In the genomic region with DNA sequence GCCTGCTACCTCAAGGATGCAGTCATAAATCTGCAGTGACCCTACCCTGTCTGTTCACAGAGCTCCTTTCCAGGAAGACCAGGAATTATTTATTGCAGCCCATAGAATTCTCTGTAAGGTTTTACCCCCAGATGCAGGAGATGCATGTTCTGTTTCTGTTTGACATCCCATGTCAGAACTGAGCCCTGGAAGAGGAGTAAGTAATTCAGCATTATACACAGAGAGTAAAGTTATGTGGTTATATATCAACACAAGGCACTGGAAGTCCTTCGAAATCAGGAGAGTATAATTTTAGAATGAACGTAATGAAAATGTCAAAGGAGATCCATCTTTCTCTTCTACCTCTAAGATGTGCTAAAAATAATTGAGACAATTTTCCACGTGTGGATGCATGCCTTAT, we compare ENCODE assay signal across 25 cellular contexts.
A peak's percentile ranks its signal among the peaks of the same experiment; 100 is the strongest.
DNase-seq lines count a peak whose midpoint lies in the region; ATAC-seq and TF ChIP-seq lines count a peak whose summit lies in the region.
"Had no signal": no experiment of that assay in that cellular context is flagged by ENCODE, and none has a peak within 500 bp of the region (broad histone marks: within the 10 kb centered on the region; RNA-seq: fewer than 3 reads in every experiment).

No MANE protein-coding gene starts in this region.

- H3K36me3 ChIP-seq in esophagus muscularis mucosa (no peaks in the 10 kb centered on the region), muscle layer of colon (ENCODE audit: insufficient read depth, low read length) (no peaks in the 10 kb centered on the region), sigmoid colon (no peaks in the 10 kb centered on the region), transverse colon (no peaks in the 10 kb centered on the region)
- H3K36me3 ChIP-seq: BE2C, BLaER1 had no signal

- H3K27ac Mint-ChIP-seq in stimulated activated effector memory CD8-positive, alpha-beta T cell treated with anti-CD3 and anti-CD28 coated beads, Interleukin-12 subunit alpha, Interleukin-12 subunit beta, amount 100 ng/mL, for 72 hours, result no peak overlapping the region
- H3K27ac Mint-ChIP-seq: CD14-positive monocyte; CD4-positive, CD25-positive, alpha-beta regulatory T cell; CD8-positive, alpha-beta memory T cell had no signal

- TF ChIP-seq EP300 in esophagus muscularis mucosa (IDR thresholded peaks at IDR 0.05), result no peak
- TF ChIP-seq EP300 in sigmoid colon (IDR thresholded peaks at IDR 0.05), result peak; percentile 10 to 48 (median 35)
- no peak for TF ChIP-seq EP300 in transverse colon (IDR thresholded peaks at IDR 0.05; ENCODE audit: low read depth)

- no peak for TF ChIP-seq CTCF in esophagus muscularis mucosa (IDR thresholded peaks at IDR 0.05)
- no peak for TF ChIP-seq CTCF in sigmoid colon (IDR thresholded peaks at IDR 0.05)
- no peak for TF ChIP-seq CTCF in transverse colon (IDR thresholded peaks at IDR 0.05)
- no peak for TF ChIP-seq CTCF in GM13977 (IDR thresholded peaks at IDR 0.05; ENCODE audit: extremely low read depth, insufficient read depth, missing control alignments)

- no peaks in the 10 kb centered on the region for H3K36me3 Mint-ChIP-seq in stimulated activated effector memory CD8-positive, alpha-beta T cell treated with anti-CD3 and anti-CD28 coated beads, Interleukin-12 subunit alpha, Interleukin-12 subunit beta, amount 100 ng/mL, for 72 hours
- H3K36me3 Mint-ChIP-seq: CD14-positive monocyte; CD4-positive, alpha-beta memory T cell; CD4-positive, CD25-positive, alpha-beta regulatory T cell; CD8-positive, alpha-beta memory T cell had no signal

- peaks cover 9% of the 10 kb centered on the region for H3K9me3 Mint-ChIP-seq in stimulated activated effector memory CD8-positive, alpha-beta T cell treated with anti-CD3 and anti-CD28 coated beads, Interleukin-12 subunit alpha, Interleukin-12 subunit beta, amount 100 ng/mL, for 72 hours

- no peaks in the 10 kb centered on the region for H3K27me3 ChIP-seq in esophagus muscularis mucosa
- no peaks in the 10 kb centered on the region for H3K27me3 ChIP-seq in muscle layer of colon (ENCODE audit: control insufficient read depth in 1 of 2, insufficient read depth in 2 of 2, low read length in 2 of 2)
- H3K27me3 ChIP-seq in sigmoid colon, result no peaks in the 10 kb centered on the region
- H3K27me3 ChIP-seq in transverse colon, result no peaks in the 10 kb centered on the region
- H3K27me3 ChIP-seq: BE2C, BLaER1 had no signal

- intact Hi-C loops in esophagus muscularis mucosa (cut with DNase I), result no loop called here
- intact Hi-C loops in sigmoid colon (cut with DNase I), result loop anchor here (2.0 to 10.0 kb wide), 2 partner anchors 37 to 331 kb away; no protein-coding TSS in a partner anchor
- intact Hi-C loops in transverse colon (cut with DNase I; ENCODE audit: low total_unique reads), result no loop called here

- no peak overlapping the region for H3K4me3 Mint-ChIP-seq in stimulated activated effector memory CD8-positive, alpha-beta T cell treated with anti-CD3 and anti-CD28 coated beads, Interleukin-12 subunit alpha, Interleukin-12 subunit beta, amount 100 ng/mL, for 72 hours
- H3K4me3 Mint-ChIP-seq: CD14-positive monocyte; CD4-positive, alpha-beta memory T cell; CD4-positive, CD25-positive, alpha-beta regulatory T cell; CD8-positive, alpha-beta memory T cell had no signal

- H3K4me3 ChIP-seq in esophagus muscularis mucosa (no peak overlapping the region), muscle layer of colon (ENCODE audit: low read depth in 1 of 2, low read length in 2 of 2) (no peak overlapping the region), sigmoid colon (no peak overlapping the region), transverse colon (no peak overlapping the region)
- H3K4me3 ChIP-seq: BLaER1, GM12878 had no signal

- no peak for ATAC-seq in stimulated activated effector memory CD8-positive, alpha-beta T cell treated with anti-CD3 and anti-CD28 coated beads, Interleukin-12 subunit alpha, Interleukin-12 subunit beta, amount 100 ng/mL, for 72 hours
- ATAC-seq: GM12878 had no signal

- H3K9me3 ChIP-seq in esophagus muscularis mucosa (no peaks in the 10 kb centered on the region), muscle layer of colon (ENCODE audit: low read length) (no peaks in the 10 kb centered on the region), sigmoid colon (peaks cover 0 to 5% (median 0%) of the 10 kb centered on the region in 4 donors), transverse colon (peaks cover 3 to 6% of the 10 kb centered on the region in 2 donors)
- H3K9me3 ChIP-seq: BE2C had no signal

- H3K27ac ChIP-seq in esophagus muscularis mucosa (replicated peaks in 1 of 4) (peak overlapping the region in 3 of 4 donors; percentile 15 to 51 (median 48)), muscle layer of colon (ENCODE audit: low read depth, low read length) (peak overlapping the region; percentile 8), sigmoid colon (peak overlapping the region in 3 of 4 donors; percentile 59 to 72 (median 60)), transverse colon (peak overlapping the region in 3 of 4 donors; percentile 15 to 56 (median 47))
- H3K27ac ChIP-seq: BLaER1 had no signal

- 44% methylated on average over 3 of the region's 3 CpGs for WGBS in esophagus muscularis mucosa
- 63 to 84% methylated on average over 3 of the region's 3 CpGs for WGBS in sigmoid colon, 2 donors
- 45 to 60% methylated on average over 2 to 3 of the region's 3 CpGs for WGBS in transverse colon (ENCODE audit: low coverage in 1 of 2), 2 donors

- DNase-seq in esophagus muscularis mucosa (ENCODE audit: extremely low spot score) (peak; percentile 55), sigmoid colon (no peak), transverse colon (no peak), KG1 (lab: John Stamatoyannopoulos, UW) (no peak), Kasumi-1 (lab: John Stamatoyannopoulos, UW) (no peak), GM13977 (ENCODE audit: low spot score) (no peak)
- DNase-seq in stimulated activated effector memory CD8-positive, alpha-beta T cell treated with anti-CD3 and anti-CD28 coated beads, Interleukin-12 subunit alpha, Interleukin-12 subunit beta, amount 100 ng/mL, for 72 hours (ENCODE audit: low spot score in 2 of 2), result no peak
- DNase-seq: 8988T; ACHN; BE2C; C1 segment of cervical spinal cord; CD4-positive, alpha-beta memory T cell; CD4-positive, CD25-positive, alpha-beta regulatory T cell; CD8-positive, alpha-beta memory T cell; COR-L47; DMS153; DMS53; DMS79; DND-41; EL; GDM1 had no signal

- no peak for TF ChIP-seq POLR2A in esophagus muscularis mucosa (IDR thresholded peaks at IDR 0.05; ENCODE audit: low read depth)
- TF ChIP-seq POLR2A in sigmoid colon (IDR thresholded peaks at IDR 0.05), result no peak
- no peak for TF ChIP-seq POLR2A in transverse colon (IDR thresholded peaks at IDR 0.05)

- H3K4me1 ChIP-seq in esophagus muscularis mucosa (peaks cover 0 to 14% (median 12%) of the 10 kb centered on the region in 4 donors), muscle layer of colon (ENCODE audit: insufficient read depth, low read length) (peaks cover 15% of the 10 kb centered on the region), sigmoid colon (peaks cover 0 to 20% (median 15%) of the 10 kb centered on the region in 4 donors), transverse colon (no peaks in the 10 kb centered on the region)
- H3K4me1 ChIP-seq: BE2C, BLaER1 had no signal

- H3K9ac ChIP-seq in muscle layer of colon (ENCODE audit: low read length), result no peak overlapping the region
- H3K9ac ChIP-seq: BLaER1 had no signal

- in situ Hi-C loops in transverse colon (cut with MboI; ENCODE audit: low pct_ligation_motif_present in 1 of 4, low pct_unique_long_range_greater_than_20kb in 1 of 4, low sequenced_read_pairs in 3 of 4), result loop anchor here in 2 of 4 donors (25.0 kb wide), 2 partner anchors 544 to 819 kb away; partner anchors contain the start of gene ELAC2 (in 2 of the 2)
- in situ Hi-C loops in GM13977 (cut with MboI; ENCODE audit: low pct_unique_long_range_greater_than_20kb, low sequenced_read_pairs, unreplicated experiment), result loop anchor here (25.0 kb wide), 1 partner anchor 819 kb away; the partner anchor contains the start of gene ELAC2

- H3K4me1 Mint-ChIP-seq in stimulated activated effector memory CD8-positive, alpha-beta T cell treated with anti-CD3 and anti-CD28 coated beads, Interleukin-12 subunit alpha, Interleukin-12 subunit beta, amount 100 ng/mL, for 72 hours, result no peaks in the 10 kb centered on the region
- H3K4me1 Mint-ChIP-seq: CD14-positive monocyte; CD4-positive, alpha-beta memory T cell; CD4-positive, CD25-positive, alpha-beta regulatory T cell; CD8-positive, alpha-beta memory T cell had no signal

Comparison
In these comparisons a context has a peak if more than half of its experiments do, and no peak if none do; other contexts are left out.
1. H3K27ac ChIP-seq: peak in every context shown above with its lines; median percentile 60 in sigmoid colon; 48 in esophagus muscularis mucosa; 47 in transverse colon; 8 in muscle layer of colon.